Comparison of ENCODE assay signal across 1 cellular context in genomic region chr14:105482486-105483110, GRCh38.
TF ChIP-seq lines count a peak whose summit lies in the region.

No MANE protein-coding gene starts in this region.

TF ChIP-seq in K562, 482 proteins besides CTCF, POLR2A, EP300 and RAD21:
- TF ChIP-seq ETV5 (CRISPR knock-in tag; IDR thresholded peaks at IDR 0.05; ENCODE audit: low read depth) = no peak
- TF ChIP-seq RBM22 (IDR thresholded peaks at IDR 0.05; ENCODE audit: low read depth, low read length, poor library complexity, severe bottlenecking) = no peak
- TF ChIP-seq ZBTB12 (CRISPR knock-in tag; IDR thresholded peaks at IDR 0.05) = no peak
- no peak for TF ChIP-seq RBM14 (IDR thresholded peaks at IDR 0.05; ENCODE audit: borderline replicate concordance, insufficient read depth, low read depth, low read length)
- no peak for TF ChIP-seq TFAM (CRISPR knock-in tag; conservative IDR thresholded peaks at IDR 0.05)
- TF ChIP-seq HOXB6 (CRISPR knock-in tag; IDR thresholded peaks at IDR 0.05; ENCODE audit: borderline replicate concordance) = no peak
- TF ChIP-seq L3MBTL2 (IDR thresholded peaks at IDR 0.05) = no peak
- TF ChIP-seq IRF2 (CRISPR knock-in tag; IDR thresholded peaks at IDR 0.05) = no peak
- no peak for TF ChIP-seq ZNF133 (CRISPR knock-in tag; IDR thresholded peaks at IDR 0.05)
- TF ChIP-seq CTCFL (IDR thresholded peaks at IDR 0.05; ENCODE audit: borderline replicate concordance, insufficient read depth, low read depth, low read length, poor library complexity, severe bottlenecking) = no peak
- no peak for TF ChIP-seq ATF3 (IDR thresholded peaks at IDR 0.05)
- no peak for TF ChIP-seq ATF3 (CRISPR knock-in tag; conservative IDR thresholded peaks at IDR 0.05)
- no peak for TF ChIP-seq MAFK (IDR thresholded peaks at IDR 0.05; ENCODE audit: low read length)
- TF ChIP-seq DMBX1 (CRISPR knock-in tag; IDR thresholded peaks at IDR 0.05; ENCODE audit: borderline replicate concordance) = no peak
